Comparison of ENCODE assay signal across 1 cellular context in the genomic region with DNA sequence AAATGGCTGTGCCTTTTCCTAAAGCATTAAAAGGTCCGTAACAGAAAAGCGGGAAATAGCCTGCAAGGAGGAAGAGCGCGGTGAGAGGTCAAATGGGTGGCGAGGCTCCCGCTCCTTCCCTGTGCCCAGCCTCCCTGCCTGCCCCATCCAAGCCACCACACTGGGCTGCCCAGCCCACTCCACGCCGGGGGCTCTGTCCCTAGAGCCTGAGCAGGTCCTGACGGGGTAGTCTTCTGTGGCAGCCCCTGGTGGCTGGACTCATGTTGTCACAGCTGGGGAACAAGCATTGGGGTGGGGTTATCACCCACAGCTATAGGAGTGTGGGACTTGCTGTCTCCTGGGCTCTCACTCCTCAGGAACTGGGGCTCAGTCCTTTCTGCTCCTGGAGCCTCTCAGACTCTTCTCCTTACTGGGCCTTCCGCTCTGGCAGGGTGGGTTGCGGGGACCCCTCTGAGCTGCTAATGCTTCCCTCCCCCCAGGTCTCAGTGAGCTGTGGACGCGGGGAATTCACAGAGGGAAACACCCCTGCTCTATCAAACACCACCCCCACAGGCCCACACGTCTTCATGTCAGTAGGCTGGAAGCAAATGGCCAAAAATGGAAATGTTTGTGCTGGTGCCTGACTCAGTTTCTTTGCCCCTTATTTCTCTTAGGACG.
TF ChIP-seq lines count a peak whose summit lies in the region.

No MANE protein-coding gene starts in this region.

TF ChIP-seq in WTC11, 78 proteins besides CTCF, POLR2A, EP300 and RAD21:
- TF ChIP-seq, protein P1, sequence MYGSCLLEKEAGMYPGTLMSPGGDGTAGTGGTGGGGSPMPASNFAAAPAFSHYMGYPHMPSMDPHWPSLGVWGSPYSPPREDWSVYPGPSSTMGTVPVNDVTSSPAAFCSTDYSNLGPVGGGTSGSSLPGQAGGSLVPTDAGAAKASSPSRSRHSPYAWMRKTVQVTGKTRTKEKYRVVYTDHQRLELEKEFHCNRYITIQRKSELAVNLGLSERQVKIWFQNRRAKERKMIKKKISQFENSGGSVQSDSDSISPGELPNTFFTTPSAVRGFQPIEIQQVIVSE (CRISPR knock-in tag; IDR thresholded peaks at IDR 0.05; ENCODE audit: borderline replicate concordance): no peak
- TF ChIP-seq ZNF396 (CRISPR knock-in tag; IDR thresholded peaks at IDR 0.05; ENCODE audit: borderline replicate concordance) (no peak), JAZF1 (CRISPR knock-in tag; IDR thresholded peaks at IDR 0.05) (no peak), ETV6 (CRISPR knock-in tag; IDR thresholded peaks at IDR 0.05) (no peak), FOXK1 (CRISPR knock-in tag; IDR thresholded peaks at IDR 0.05) (no peak), ZNF121 (CRISPR knock-in tag; IDR thresholded peaks at IDR 0.05) (no peak), ELF4 (CRISPR knock-in tag; IDR thresholded peaks at IDR 0.05; ENCODE audit: low read depth) (no peak), SMAD4 (CRISPR knock-in tag; IDR thresholded peaks at IDR 0.05) (no peak), TEAD1 (CRISPR knock-in tag; IDR thresholded peaks at IDR 0.05) (no peak), ZNF138 (CRISPR knock-in tag; conservative IDR thresholded peaks at IDR 0.05) (no peak), MXD4 (CRISPR knock-in tag; IDR thresholded peaks at IDR 0.05; ENCODE audit: borderline replicate concordance) (no peak), ZBTB21 (CRISPR knock-in tag; IDR thresholded peaks at IDR 0.05; ENCODE audit: borderline replicate concordance) (no peak), CBFB (CRISPR knock-in tag; IDR thresholded peaks at IDR 0.05; ENCODE audit: low read depth) (no peak)
- TF ChIP-seq, protein P2, sequence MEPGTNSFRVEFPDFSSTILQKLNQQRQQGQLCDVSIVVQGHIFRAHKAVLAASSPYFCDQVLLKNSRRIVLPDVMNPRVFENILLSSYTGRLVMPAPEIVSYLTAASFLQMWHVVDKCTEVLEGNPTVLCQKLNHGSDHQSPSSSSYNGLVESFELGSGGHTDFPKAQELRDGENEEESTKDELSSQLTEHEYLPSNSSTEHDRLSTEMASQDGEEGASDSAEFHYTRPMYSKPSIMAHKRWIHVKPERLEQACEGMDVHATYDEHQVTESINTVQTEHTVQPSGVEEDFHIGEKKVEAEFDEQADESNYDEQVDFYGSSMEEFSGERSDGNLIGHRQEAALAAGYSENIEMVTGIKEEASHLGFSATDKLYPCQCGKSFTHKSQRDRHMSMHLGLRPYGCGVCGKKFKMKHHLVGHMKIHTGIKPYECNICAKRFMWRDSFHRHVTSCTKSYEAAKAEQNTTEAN (CRISPR knock-in tag; IDR thresholded peaks at IDR 0.05): no peak
- TF ChIP-seq, protein P3, sequence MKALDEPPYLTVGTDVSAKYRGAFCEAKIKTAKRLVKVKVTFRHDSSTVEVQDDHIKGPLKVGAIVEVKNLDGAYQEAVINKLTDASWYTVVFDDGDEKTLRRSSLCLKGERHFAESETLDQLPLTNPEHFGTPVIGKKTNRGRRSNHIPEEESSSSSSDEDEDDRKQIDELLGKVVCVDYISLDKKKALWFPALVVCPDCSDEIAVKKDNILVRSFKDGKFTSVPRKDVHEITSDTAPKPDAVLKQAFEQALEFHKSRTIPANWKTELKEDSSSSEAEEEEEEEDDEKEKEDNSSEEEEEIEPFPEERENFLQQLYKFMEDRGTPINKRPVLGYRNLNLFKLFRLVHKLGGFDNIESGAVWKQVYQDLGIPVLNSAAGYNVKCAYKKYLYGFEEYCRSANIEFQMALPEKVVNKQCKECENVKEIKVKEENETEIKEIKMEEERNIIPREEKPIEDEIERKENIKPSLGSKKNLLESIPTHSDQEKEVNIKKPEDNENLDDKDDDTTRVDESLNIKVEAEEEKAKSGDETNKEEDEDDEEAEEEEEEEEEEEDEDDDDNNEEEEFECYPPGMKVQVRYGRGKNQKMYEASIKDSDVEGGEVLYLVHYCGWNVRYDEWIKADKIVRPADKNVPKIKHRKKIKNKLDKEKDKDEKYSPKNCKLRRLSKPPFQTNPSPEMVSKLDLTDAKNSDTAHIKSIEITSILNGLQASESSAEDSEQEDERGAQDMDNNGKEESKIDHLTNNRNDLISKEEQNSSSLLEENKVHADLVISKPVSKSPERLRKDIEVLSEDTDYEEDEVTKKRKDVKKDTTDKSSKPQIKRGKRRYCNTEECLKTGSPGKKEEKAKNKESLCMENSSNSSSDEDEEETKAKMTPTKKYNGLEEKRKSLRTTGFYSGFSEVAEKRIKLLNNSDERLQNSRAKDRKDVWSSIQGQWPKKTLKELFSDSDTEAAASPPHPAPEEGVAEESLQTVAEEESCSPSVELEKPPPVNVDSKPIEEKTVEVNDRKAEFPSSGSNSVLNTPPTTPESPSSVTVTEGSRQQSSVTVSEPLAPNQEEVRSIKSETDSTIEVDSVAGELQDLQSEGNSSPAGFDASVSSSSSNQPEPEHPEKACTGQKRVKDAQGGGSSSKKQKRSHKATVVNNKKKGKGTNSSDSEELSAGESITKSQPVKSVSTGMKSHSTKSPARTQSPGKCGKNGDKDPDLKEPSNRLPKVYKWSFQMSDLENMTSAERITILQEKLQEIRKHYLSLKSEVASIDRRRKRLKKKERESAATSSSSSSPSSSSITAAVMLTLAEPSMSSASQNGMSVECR (CRISPR knock-in tag; IDR thresholded peaks at IDR 0.05; ENCODE audit: borderline replicate concordance): no peak
- TF ChIP-seq, protein P4, sequence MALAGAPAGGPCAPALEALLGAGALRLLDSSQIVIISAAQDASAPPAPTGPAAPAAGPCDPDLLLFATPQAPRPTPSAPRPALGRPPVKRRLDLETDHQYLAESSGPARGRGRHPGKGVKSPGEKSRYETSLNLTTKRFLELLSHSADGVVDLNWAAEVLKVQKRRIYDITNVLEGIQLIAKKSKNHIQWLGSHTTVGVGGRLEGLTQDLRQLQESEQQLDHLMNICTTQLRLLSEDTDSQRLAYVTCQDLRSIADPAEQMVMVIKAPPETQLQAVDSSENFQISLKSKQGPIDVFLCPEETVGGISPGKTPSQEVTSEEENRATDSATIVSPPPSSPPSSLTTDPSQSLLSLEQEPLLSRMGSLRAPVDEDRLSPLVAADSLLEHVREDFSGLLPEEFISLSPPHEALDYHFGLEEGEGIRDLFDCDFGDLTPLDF (CRISPR knock-in tag; IDR thresholded peaks at IDR 0.05): no peak
- TF ChIP-seq, protein P5, sequence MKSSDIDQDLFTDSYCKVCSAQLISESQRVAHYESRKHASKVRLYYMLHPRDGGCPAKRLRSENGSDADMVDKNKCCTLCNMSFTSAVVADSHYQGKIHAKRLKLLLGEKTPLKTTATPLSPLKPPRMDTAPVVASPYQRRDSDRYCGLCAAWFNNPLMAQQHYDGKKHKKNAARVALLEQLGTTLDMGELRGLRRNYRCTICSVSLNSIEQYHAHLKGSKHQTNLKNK (CRISPR knock-in tag; IDR thresholded peaks at IDR 0.05): no peak
- TF ChIP-seq, protein P6, sequence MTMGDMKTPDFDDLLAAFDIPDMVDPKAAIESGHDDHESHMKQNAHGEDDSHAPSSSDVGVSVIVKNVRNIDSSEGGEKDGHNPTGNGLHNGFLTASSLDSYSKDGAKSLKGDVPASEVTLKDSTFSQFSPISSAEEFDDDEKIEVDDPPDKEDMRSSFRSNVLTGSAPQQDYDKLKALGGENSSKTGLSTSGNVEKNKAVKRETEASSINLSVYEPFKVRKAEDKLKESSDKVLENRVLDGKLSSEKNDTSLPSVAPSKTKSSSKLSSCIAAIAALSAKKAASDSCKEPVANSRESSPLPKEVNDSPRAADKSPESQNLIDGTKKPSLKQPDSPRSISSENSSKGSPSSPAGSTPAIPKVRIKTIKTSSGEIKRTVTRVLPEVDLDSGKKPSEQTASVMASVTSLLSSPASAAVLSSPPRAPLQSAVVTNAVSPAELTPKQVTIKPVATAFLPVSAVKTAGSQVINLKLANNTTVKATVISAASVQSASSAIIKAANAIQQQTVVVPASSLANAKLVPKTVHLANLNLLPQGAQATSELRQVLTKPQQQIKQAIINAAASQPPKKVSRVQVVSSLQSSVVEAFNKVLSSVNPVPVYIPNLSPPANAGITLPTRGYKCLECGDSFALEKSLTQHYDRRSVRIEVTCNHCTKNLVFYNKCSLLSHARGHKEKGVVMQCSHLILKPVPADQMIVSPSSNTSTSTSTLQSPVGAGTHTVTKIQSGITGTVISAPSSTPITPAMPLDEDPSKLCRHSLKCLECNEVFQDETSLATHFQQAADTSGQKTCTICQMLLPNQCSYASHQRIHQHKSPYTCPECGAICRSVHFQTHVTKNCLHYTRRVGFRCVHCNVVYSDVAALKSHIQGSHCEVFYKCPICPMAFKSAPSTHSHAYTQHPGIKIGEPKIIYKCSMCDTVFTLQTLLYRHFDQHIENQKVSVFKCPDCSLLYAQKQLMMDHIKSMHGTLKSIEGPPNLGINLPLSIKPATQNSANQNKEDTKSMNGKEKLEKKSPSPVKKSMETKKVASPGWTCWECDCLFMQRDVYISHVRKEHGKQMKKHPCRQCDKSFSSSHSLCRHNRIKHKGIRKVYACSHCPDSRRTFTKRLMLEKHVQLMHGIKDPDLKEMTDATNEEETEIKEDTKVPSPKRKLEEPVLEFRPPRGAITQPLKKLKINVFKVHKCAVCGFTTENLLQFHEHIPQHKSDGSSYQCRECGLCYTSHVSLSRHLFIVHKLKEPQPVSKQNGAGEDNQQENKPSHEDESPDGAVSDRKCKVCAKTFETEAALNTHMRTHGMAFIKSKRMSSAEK (CRISPR knock-in tag; IDR thresholded peaks at IDR 0.05; ENCODE audit: borderline replicate concordance): no peak
